ENCODE assay signal across 1 cellular context in genomic region chr15:76190767-76191538, GRCh38.
TF ChIP-seq lines count a peak whose summit lies in the region.

No MANE protein-coding gene starts in this region.

TF ChIP-seq in HepG2, 621 proteins besides CTCF, POLR2A, EP300 and RAD21 (continued from another document and continues in another):
- TF ChIP-seq ZNF687 (CRISPR knock-in tag; IDR thresholded peaks at IDR 0.05) (peak; percentile 72), ZNF503 (CRISPR knock-in tag; IDR thresholded peaks at IDR 0.05) (peak; percentile 26; the same call in 1 of the 2 replicates), HDAC1 (CRISPR knock-in tag; IDR thresholded peaks at IDR 0.05) (no peak), ZNF816 (CRISPR knock-in tag; IDR thresholded peaks at IDR 0.05; ENCODE audit: borderline replicate concordance) (no peak), HNF1B (CRISPR knock-in tag; IDR thresholded peaks at IDR 0.05) (0 out of 2 replicates have a peak, but pooled peaks have one; percentile 41), HOXA3 (CRISPR knock-in tag; IDR thresholded peaks at IDR 0.05) (no peak; the same call in 1 of the 2 replicates), ZMAT5 (CRISPR knock-in tag; IDR thresholded peaks at IDR 0.05; ENCODE audit: borderline replicate concordance, low read depth) (no peak), ATAD3A (CRISPR knock-in tag; IDR thresholded peaks at IDR 0.05) (no peak), ZNF318 (CRISPR knock-in tag; IDR thresholded peaks at IDR 0.05) (no peak), ZNF235 (CRISPR knock-in tag; IDR thresholded peaks at IDR 0.05; ENCODE audit: borderline replicate concordance) (no peak), HMG20A (CRISPR knock-in tag; IDR thresholded peaks at IDR 0.05; ENCODE audit: borderline replicate concordance) (no peak), AKNA (CRISPR knock-in tag; IDR thresholded peaks at IDR 0.05; ENCODE audit: borderline replicate concordance) (no peak), KLF16 (CRISPR knock-in tag; IDR thresholded peaks at IDR 0.05) (0 out of 4 replicates have a peak, but pooled peaks of 1 of the 2 experiments have one; percentile 28), HMGXB4 (CRISPR knock-in tag; IDR thresholded peaks at IDR 0.05; ENCODE audit: borderline replicate concordance in 1 of 2, low read depth in 1 of 2) (peak; percentile 38 to 72; a peak in 1 of 4 replicates), PCBP2 (optimal IDR thresholded peaks at IDR 0.05; ENCODE audit: low read depth, low read length, poor library complexity, severe bottlenecking) (no peak), SOX5 (CRISPR knock-in tag; IDR thresholded peaks at IDR 0.05; ENCODE audit: borderline replicate concordance) (0 out of 2 replicates have a peak, but pooled peaks have one; percentile 9), SALL1 (CRISPR knock-in tag; IDR thresholded peaks at IDR 0.05) (peak; percentile 54; the same call in 1 of the 2 replicates), MTA3 (CRISPR knock-in tag; IDR thresholded peaks at IDR 0.05) (no peak), PHF8 (CRISPR knock-in tag; IDR thresholded peaks at IDR 0.05) (peak; percentile 40; the same call in 1 of the 2 replicates), ZNF567 (CRISPR knock-in tag; IDR thresholded peaks at IDR 0.05; ENCODE audit: borderline replicate concordance) (no peak), ZNF331 (CRISPR knock-in tag; IDR thresholded peaks at IDR 0.05) (peak; percentile 15; the same call in 1 of the 2 replicates), KAT7 (CRISPR knock-in tag; IDR thresholded peaks at IDR 0.05; ENCODE audit: borderline replicate concordance) (peak; percentile 43; the same call in 1 of the 2 replicates), IKZF5 (CRISPR knock-in tag; IDR thresholded peaks at IDR 0.05) (peak; percentile 73; the same call in 1 of the 2 replicates), THAP11 (CRISPR knock-in tag; IDR thresholded peaks at IDR 0.05) (peak; percentile 26; the same call in 1 of the 2 replicates), HNRNPLL (IDR thresholded peaks at IDR 0.05; ENCODE audit: low read depth, low read length, poor library complexity, severe bottlenecking) (peak; percentile 39), NR2F6 (IDR thresholded peaks at IDR 0.05) (no peak), NR2F6 (CRISPR knock-in tag; IDR thresholded peaks at IDR 0.05) (peak; percentile 13; the same call in 1 of the 2 replicates), ZNF790 (CRISPR knock-in tag; IDR thresholded peaks at IDR 0.05; ENCODE audit: borderline replicate concordance) (no peak)
